8 cellular contexts compared by ENCODE assay signal in the genomic region with DNA sequence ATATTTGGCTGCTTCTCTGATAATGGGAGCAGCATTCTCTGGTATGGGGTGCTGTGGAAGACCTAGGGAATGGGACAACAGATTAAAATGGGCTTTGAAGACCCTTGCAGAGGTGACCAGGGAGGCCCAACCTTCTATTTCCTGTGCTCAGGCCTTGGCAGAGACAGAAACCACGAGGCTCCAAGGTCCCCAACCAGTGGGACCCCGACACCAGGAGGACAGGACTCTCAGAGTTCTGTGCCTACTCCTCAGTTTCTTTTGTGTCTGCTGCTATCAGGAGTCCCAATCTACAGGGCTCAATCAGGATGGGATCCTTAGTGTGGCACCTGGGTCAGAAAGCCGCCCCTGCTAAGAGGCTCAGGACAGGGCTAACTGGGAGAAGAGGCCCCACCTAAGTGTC. TPM values are rescaled to one million over a fixed set of nuclear protein-coding genes. Genes with fewer than 3 reads are reported as not detected.
DNase-seq lines count a peak whose midpoint lies in the region; ATAC-seq and TF ChIP-seq lines count a peak whose summit lies in the region.

No MANE protein-coding gene starts in this region.

- H3K4me3 Mint-ChIP-seq in T-helper 2 cell treated with Interferon-gamma antibody and Interleukin-4, amounts not matched to agents 5 μg/mL and 100 μg/mL, for 36 hours: peak overlapping the region; percentile 58

- H3K9me3 Mint-ChIP-seq in T-helper 2 cell treated with Interferon-gamma antibody and Interleukin-4, amounts not matched to agents 5 μg/mL and 100 μg/mL, for 36 hours: peaks cover 5% of the 10 kb centered on the region

- peak overlapping the region; percentile 91 for H3K27ac Mint-ChIP-seq in T-helper 2 cell treated with Interferon-gamma antibody and Interleukin-4, amounts not matched to agents 5 μg/mL and 100 μg/mL, for 36 hours

- H3K4me1 ChIP-seq in left ventricle myocardium inferior (peaks cover 21% of the 10 kb centered on the region), upper lobe of left lung (peaks cover 10 to 23% (median 17%) of the 10 kb centered on the region in 4 donors), ovary (ENCODE audit: insufficient read depth) (no peaks in the 10 kb centered on the region), gastrocnemius medialis (peaks cover 0 to 3% of the 10 kb centered on the region in 2 donors)

- no peak for TF ChIP-seq EP300 in upper lobe of left lung (IDR thresholded peaks at IDR 0.05)
- no peak for TF ChIP-seq EP300 in ovary (IDR thresholded peaks at IDR 0.05)

- TF ChIP-seq POLR2A in upper lobe of left lung (IDR thresholded peaks at IDR 0.05) (no peak), ovary (IDR thresholded peaks at IDR 0.05) (no peak), gastrocnemius medialis (IDR thresholded peaks at IDR 0.05) (no peak)

- H3K4me3 ChIP-seq in left ventricle myocardium inferior (no peak overlapping the region), upper lobe of left lung (no peak overlapping the region), ovary (no peak overlapping the region), gastrocnemius medialis (no peak overlapping the region)

- H3K36me3 ChIP-seq in left ventricle myocardium inferior (no peaks in the 10 kb centered on the region), upper lobe of left lung (no peaks in the 10 kb centered on the region), ovary (no peaks in the 10 kb centered on the region), gastrocnemius medialis (no peaks in the 10 kb centered on the region)

- H3K27ac ChIP-seq in left ventricle myocardium inferior (replicated peaks) (peak overlapping the region; percentile 48), upper lobe of left lung (peak overlapping the region; percentile 36 to 77 (median 71)), ovary (no peak overlapping the region), gastrocnemius medialis (peak overlapping the region in 1 of 4 donors; percentile 18)

- H3K36me3 Mint-ChIP-seq in T-helper 2 cell treated with Interferon-gamma antibody and Interleukin-4, amounts not matched to agents 5 μg/mL and 100 μg/mL, for 36 hours (ENCODE audit: low read depth): peaks cover 25% of the 10 kb centered on the region

- in situ Hi-C loops in gastrocnemius medialis (cut with MboI; ENCODE audit: low sequenced_read_pairs in 4 of 4): no loop called here

- H3K4me1 Mint-ChIP-seq in T-helper 2 cell treated with Interferon-gamma antibody and Interleukin-4, amounts not matched to agents 5 μg/mL and 100 μg/mL, for 36 hours (ENCODE audit: low read depth): peaks cover 77% of the 10 kb centered on the region

- intact Hi-C loops in Right ventricle myocardium superior (cut with DNase I): no loop called here
- intact Hi-C loops in cardiac septum (cut with DNase I): no loop called here
- intact Hi-C loops in left ventricle myocardium inferior (cut with micrococcal nuclease): no loop called here
- intact Hi-C loops in ovary (cut with DNase I): no loop called here
- intact Hi-C loops in gastrocnemius medialis (cut with DNase I; ENCODE audit: low total_unique reads): no loop called here

- TF ChIP-seq CTCF in left ventricle myocardium inferior (IDR thresholded peaks at IDR 0.05; ENCODE audit: borderline replicate concordance) (no peak), upper lobe of left lung (IDR thresholded peaks at IDR 0.05) (no peak), ovary (IDR thresholded peaks at IDR 0.05) (no peak), gastrocnemius medialis (IDR thresholded peaks at IDR 0.05 in 4 of 5, conservative IDR thresholded peaks at IDR 0.05 in 1 of 5) (no peak)

- H3K27me3 Mint-ChIP-seq in T-helper 2 cell treated with Interferon-gamma antibody and Interleukin-4, amounts not matched to agents 5 μg/mL and 100 μg/mL, for 36 hours (ENCODE audit: low read depth): no peaks in the 10 kb centered on the region

- 73 to 80% methylated on average over 2 to 3 of the region's 3 CpGs for WGBS in upper lobe of left lung, 2 donors
- 73 to 77% (median 73%) methylated on average over 3 of the region's 3 CpGs for WGBS in ovary, 3 donors

- H3K9me3 ChIP-seq in left ventricle myocardium inferior (replicated peaks) (no peaks in the 10 kb centered on the region), upper lobe of left lung (no peaks in the 10 kb centered on the region), ovary (no peaks in the 10 kb centered on the region), gastrocnemius medialis (no peaks in the 10 kb centered on the region)

- H3K27me3 ChIP-seq in left ventricle myocardium inferior (ENCODE audit: low read depth): peaks cover 3% of the 10 kb centered on the region
- H3K27me3 ChIP-seq in upper lobe of left lung: no peaks in the 10 kb centered on the region
- no peaks in the 10 kb centered on the region for H3K27me3 ChIP-seq in ovary
- H3K27me3 ChIP-seq in gastrocnemius medialis: no peaks in the 10 kb centered on the region

- DNase-seq in Right ventricle myocardium superior (no peak), cardiac septum (ENCODE audit: low spot score) (no peak), left ventricle myocardium inferior (no peak), upper lobe of left lung (no peak), ovary (no peak), NCI-H2107 treated with DMSO at 0.1 percent for 48 hours (lab: John Stamatoyannopoulos, UW; ENCODE audit: unreplicated experiment) (no peak), gastrocnemius medialis (no peak)
- DNase-seq in T-helper 2 cell treated with Interferon-gamma antibody and Interleukin-4, amounts not matched to agents 5 μg/mL and 100 μg/mL, for 36 hours (ENCODE audit: low spot score): no peak

- ATAC-seq in Right ventricle myocardium superior (ENCODE audit: poor library complexity) (peak; percentile 14), upper lobe of left lung (ENCODE audit: low FRiP score in 2 of 2) (no peak), gastrocnemius medialis (no peak)

RNA-seq across cellular contexts. Expression of gene CSF2, which starts 29.4 kb away (rescaled TPM):
- total RNA-seq in Right ventricle myocardium superior (not detected), cardiac septum (not detected), left ventricle myocardium inferior (not detected), upper lobe of left lung (1 to 10 TPM in 5 of 6 donors, not detected in 1; 3.9 to 10.0 (median 4.4) TPM), ovary (under 1 TPM in 1 of 7 donors, not detected in 6; 0.28 TPM), gastrocnemius medialis (not detected)
- polyA plus RNA-seq in ovary: not detected

RNA-seq across cellular contexts. Expression of gene IL3, which starts 42.5 kb away (rescaled TPM):
- not detected for total RNA-seq in Right ventricle myocardium superior
- not detected for total RNA-seq in cardiac septum
- total RNA-seq in left ventricle myocardium inferior: not detected
- total RNA-seq in upper lobe of left lung: not detected
- total RNA-seq in ovary: not detected
- polyA plus RNA-seq in ovary: not detected
- not detected for total RNA-seq in gastrocnemius medialis

Comparison
In these comparisons a context has a peak if more than half of its experiments do, and no peak if none do; other contexts are left out.
1. H3K27ac ChIP-seq: peak in left ventricle myocardium inferior (single experiment) and upper lobe of left lung (4 of 4); none in ovary (0 of 2).